In the genomic region with DNA sequence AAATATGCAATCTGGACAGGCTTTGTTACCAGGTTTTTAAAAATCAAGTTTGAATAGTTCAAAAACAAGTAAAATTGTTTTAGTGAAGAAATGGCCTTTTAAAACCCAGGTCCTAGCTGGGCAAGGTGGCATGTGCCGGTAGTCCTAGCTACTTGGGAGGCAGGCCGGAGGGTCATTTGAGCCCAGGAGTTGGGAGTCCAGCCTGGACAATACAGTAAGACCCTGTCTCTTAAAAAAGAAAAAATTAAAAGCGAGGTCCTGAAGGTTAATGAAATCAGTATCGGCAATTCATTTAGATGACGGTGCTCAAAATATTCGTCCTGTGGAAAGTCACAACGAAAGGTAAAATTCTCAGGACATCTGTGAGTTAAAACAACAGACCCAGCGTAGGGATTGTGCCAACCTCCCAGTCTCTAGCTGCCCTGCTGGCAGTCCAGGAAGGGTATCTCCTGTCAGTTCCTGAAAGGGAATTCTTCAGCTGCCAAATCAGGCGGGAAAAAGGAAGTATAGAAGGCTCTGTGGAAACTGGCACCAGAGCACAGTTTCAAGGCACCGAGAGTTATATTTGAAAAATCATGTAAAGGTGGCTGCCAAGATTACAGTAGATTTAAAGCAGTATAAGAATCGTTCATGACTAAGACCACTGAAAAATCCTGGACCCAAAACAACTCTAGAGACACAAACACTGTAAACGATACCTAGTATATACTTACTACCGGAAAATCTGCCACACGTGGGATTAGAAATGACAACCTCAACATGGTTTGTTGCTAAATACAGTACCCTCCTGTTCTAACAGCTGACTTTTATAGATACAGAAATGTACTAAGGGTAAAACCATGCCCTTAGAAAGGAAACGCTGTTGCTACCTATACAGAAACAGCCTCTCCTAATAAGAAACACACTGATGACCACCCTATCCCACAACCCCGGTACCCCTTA, we compare ENCODE assay signal across 8 cellular contexts. TPM values are rescaled to one million over a fixed set of nuclear protein-coding genes. Genes with fewer than 3 reads are reported as not detected.
DNase-seq lines count a peak whose midpoint lies in the region; ATAC-seq and TF ChIP-seq lines count a peak whose summit lies in the region.

No MANE protein-coding gene starts in this region.

- H3K27me3 ChIP-seq in BE2C (no peaks in the 10 kb centered on the region), H9 (ENCODE audit: insufficient read depth, low read length) (peaks cover 7% of the 10 kb centered on the region; the same call in 1 of the 2 replicates), esophagus (ENCODE audit: control insufficient read depth in 1 of 2, insufficient read depth in 2 of 2, low read length in 2 of 2) (no peaks in the 10 kb centered on the region), osteoblast (ENCODE audit: insufficient read depth, low read length) (no peaks in the 10 kb centered on the region)

- H3K4me1 Mint-ChIP-seq in H9, result peaks cover 31 to 34% of the 10 kb centered on the region in 2 experiments

- H3K27ac ChIP-seq in H9 (ENCODE audit: insufficient read length, low read depth, low read length), result no peak overlapping the region
- peak overlapping the region; percentile 87 to 95 for H3K27ac ChIP-seq in esophagus (ENCODE audit: low read depth in 2 of 2, low read length in 1 of 2)
- H3K27ac ChIP-seq in osteoblast (ENCODE audit: low read depth, low read length), result peak overlapping the region; percentile 39

- H2BK120ac ChIP-seq in H9 (ENCODE audit: low read depth, low read length, poor library complexity, severe bottlenecking), result no peak overlapping the region

- no peak overlapping the region for H2BK20ac ChIP-seq in H9 (ENCODE audit: low read depth, low read length, poor library complexity, severe bottlenecking)

- H3K4me2 ChIP-seq in H9 (ENCODE audit: insufficient read depth, insufficient read length, low read length) (peak overlapping the region; percentile 83), osteoblast (ENCODE audit: insufficient read depth, low read length) (peak overlapping the region; percentile 90)

- H3K36me3 ChIP-seq in BE2C (no peaks in the 10 kb centered on the region), esophagus (ENCODE audit: control insufficient read depth in 2 of 2, insufficient read depth in 2 of 2, low read length in 1 of 2) (no peaks in the 10 kb centered on the region), osteoblast (ENCODE audit: insufficient read depth, low read length) (no peaks in the 10 kb centered on the region)

- H3K27ac Mint-ChIP-seq in H9, result peak overlapping the region in 2 of 3 experiments; percentile 34 to 79; a peak in 1 of 7 replicates

- no peak for ATAC-seq in esophagus mucosa

- TF ChIP-seq CTCF in BE2C (IDR thresholded peaks at IDR 0.05; ENCODE audit: low read depth, low read length) (no peak), H9 (conservative IDR thresholded peaks at IDR 0.05) (no peak), osteoblast (IDR thresholded peaks at IDR 0.05; ENCODE audit: extremely low read depth, low read depth, low read length) (no peak)

- no peak overlapping the region for H3K18ac ChIP-seq in H9 (ENCODE audit: insufficient read length, low read depth, low read length)

- peaks cover 5% of the 10 kb centered on the region; the same call in 1 of the 2 replicates for H3K79me2 ChIP-seq in H9 (ENCODE audit: insufficient read depth, low read length)
- H3K79me2 ChIP-seq in osteoblast (ENCODE audit: insufficient read depth, low read length), result peaks cover 32% of the 10 kb centered on the region

- H4K20me1 ChIP-seq in H9 (ENCODE audit: control insufficient read depth, insufficient read depth, insufficient read length), result no peaks in the 10 kb centered on the region
- H4K20me1 ChIP-seq in osteoblast (ENCODE audit: insufficient read depth, low read length), result peaks cover 21% of the 10 kb centered on the region

- H3K4me3 Mint-ChIP-seq in H9, result peak overlapping the region; percentile 81 to 89

- in situ Hi-C loops in SK-MEL-5 (cut with HindIII; ENCODE audit: low pct_unique_long_range_greater_than_20kb, low sequenced_read_pairs), result no loop called here

- H3K14ac ChIP-seq in H9 (ENCODE audit: insufficient read depth, low read length), result no peak overlapping the region; the same call in 1 of the 2 replicates

- no peak overlapping the region for H3K4ac ChIP-seq in H9 (ENCODE audit: low read depth, low read length)

- H3K9me3 Mint-ChIP-seq in H9, result no peaks in the 10 kb centered on the region

- no peak overlapping the region for H2BK5ac ChIP-seq in H9 (ENCODE audit: insufficient read length, low read length)

- peak overlapping the region; percentile 69 for H2AFZ ChIP-seq in H9 (ENCODE audit: low read length)
- H2AFZ ChIP-seq in osteoblast (ENCODE audit: low read length), result peak overlapping the region; percentile 71

- no peaks in the 10 kb centered on the region for H3K4me1 ChIP-seq in BE2C
- H3K4me1 ChIP-seq in H9 (ENCODE audit: insufficient read depth, low read length), result no peaks in the 10 kb centered on the region
- no peaks in the 10 kb centered on the region for H3K4me1 ChIP-seq in esophagus (ENCODE audit: control insufficient read depth in 2 of 2, insufficient read depth in 2 of 2, low read length in 1 of 2)
- H3K4me1 ChIP-seq in osteoblast (ENCODE audit: insufficient read depth, low read length), result peaks cover 23% of the 10 kb centered on the region

- H2AK5ac ChIP-seq in H9 (ENCODE audit: insufficient read length, low read length), result no peak overlapping the region

- no peaks in the 10 kb centered on the region for H3K79me1 ChIP-seq in H9 (ENCODE audit: insufficient read depth, low read depth, low read length, poor library complexity, severe bottlenecking)

- H3K23ac ChIP-seq in H9 (ENCODE audit: insufficient read length, low read depth, low read length), result no peak overlapping the region

- H3K23me2 ChIP-seq in H9 (ENCODE audit: insufficient read length, low read depth, low read length, poor library complexity, severe bottlenecking), result peaks cover 5% of the 10 kb centered on the region

- H3K9me3 ChIP-seq in BE2C (no peaks in the 10 kb centered on the region), H9 (ENCODE audit: control insufficient read depth, low read depth, low read length) (no peaks in the 10 kb centered on the region), esophagus (ENCODE audit: control insufficient read depth in 2 of 2, insufficient read depth in 1 of 2, low read depth in 1 of 2, low read length in 1 of 2) (no peaks in the 10 kb centered on the region), osteoblast (ENCODE audit: low read depth, low read length) (no peaks in the 10 kb centered on the region)

- H3K56ac ChIP-seq in H9 (ENCODE audit: insufficient read length, low read depth, low read length), result no peak overlapping the region

- WGBS in H9 (ENCODE audit: extremely low coverage, insufficient read length, low lambda C conversion rate), result no CpG with 5 or more reads among the region's 16 CpGs
- WGBS in esophagus, 2 donors, result 28 to 31% methylated on average over 16 of the region's 16 CpGs

- H3K27me3 Mint-ChIP-seq in H9 (ENCODE audit: low read depth), result peaks cover 26% of the 10 kb centered on the region

- DNase-seq in BE2C, result no peak
- DNase-seq in H9, result no peak
- peak; percentile 12 for DNase-seq in SK-MEL-5 (ENCODE audit: low read depth, low spot score)
- DNase-seq in osteoblast (ENCODE audit: insufficient read length, low spot score, missing footprints), result peak; percentile 78
- DNase-seq in NCI-H2107 treated with DMSO at 0.1 percent for 48 hours (lab: John Stamatoyannopoulos, UW; ENCODE audit: unreplicated experiment), result no peak
- DNase-seq in NCI-H226, result no peak

- H3K4me3 ChIP-seq in BE2C (ENCODE audit: low read depth, low read length) (peak overlapping the region; percentile 71), esophagus (ENCODE audit: low read depth in 1 of 2, low read length in 2 of 2) (peak overlapping the region; percentile 69 to 79), osteoblast (ENCODE audit: insufficient read depth, low read length) (peak overlapping the region; percentile 84)

- no peak overlapping the region for H3T11ph ChIP-seq in H9 (ENCODE audit: low read length)

- no peak overlapping the region for H4K8ac ChIP-seq in H9 (replicated peaks; ENCODE audit: insufficient read length, low read depth, low read length)

- no peak overlapping the region for H2BK12ac ChIP-seq in H9 (ENCODE audit: insufficient read length, low read depth, low read length)

- H2BK15ac ChIP-seq in H9 (ENCODE audit: low read depth, low read length), result no peak overlapping the region

- no peak overlapping the region for H4K5ac ChIP-seq in H9 (ENCODE audit: insufficient read length, low read depth, low read length)

- H4K91ac ChIP-seq in H9 (ENCODE audit: insufficient read length, low read depth, low read length), result no peak overlapping the region

- peaks cover 2 to 17% (median 7%) of the 10 kb centered on the region in 3 experiments; a peak in 4 of 7 replicates for H3K36me3 Mint-ChIP-seq in H9 (ENCODE audit: insufficient read depth in 1 of 3, low read depth in 3 of 3)

- peak overlapping the region; percentile 35 for H3K9ac ChIP-seq in H9 (ENCODE audit: extremely low read depth, insufficient read length, low read length)

RNA-seq across cellular contexts. Expression of a gene that starts 1.2 kb away (rescaled TPM):
- polyA plus RNA-seq in BE2C (2012; ENCODE audit: insufficient read depth, insufficient read length, low read depth), result 2.4 TPM
- total RNA-seq in H9 (2021) (21.5 and 25.1 TPM in 2 replicates), osteoblast (11.5 and 11.6 TPM in 2 replicates), esophagus mucosa (45.3 TPM)
- total RNA-seq in SK-MEL-5 (2014; rRNA removed; shearing (Covaris generic)), result 6.9 and 9.1 TPM in 2 replicates
- polyA plus RNA-seq in SK-MEL-5 (2015; cell fraction: cytosol; rRNA removed), result 29.2 and 33.5 TPM in 2 replicates
- polyA plus RNA-seq in SK-MEL-5 (2015; cell fraction: nucleus; rRNA removed), result 10.8 and 11.5 TPM in 2 replicates
- 10 to 100 TPM; 26.6 to 27.3 TPM for polyA plus RNA-seq in esophagus

Comparison
In these comparisons a context has a peak if more than half of its experiments do, and no peak if none do; other contexts are left out.
1. DNase-seq: peak in SK-MEL-5 (single experiment) and osteoblast (single experiment); none in BE2C (single experiment), H9 (single experiment), NCI-H2107 treated with DMSO at 0.1 percent for 48 hours (single experiment) and NCI-H226 (single experiment).
2. Peak in every context shown above with its lines, with median percentiles within 50 percentile points of each other: H3K4me3 ChIP-seq.